ENCODE assay signal across 21 cellular contexts in the genomic region with DNA sequence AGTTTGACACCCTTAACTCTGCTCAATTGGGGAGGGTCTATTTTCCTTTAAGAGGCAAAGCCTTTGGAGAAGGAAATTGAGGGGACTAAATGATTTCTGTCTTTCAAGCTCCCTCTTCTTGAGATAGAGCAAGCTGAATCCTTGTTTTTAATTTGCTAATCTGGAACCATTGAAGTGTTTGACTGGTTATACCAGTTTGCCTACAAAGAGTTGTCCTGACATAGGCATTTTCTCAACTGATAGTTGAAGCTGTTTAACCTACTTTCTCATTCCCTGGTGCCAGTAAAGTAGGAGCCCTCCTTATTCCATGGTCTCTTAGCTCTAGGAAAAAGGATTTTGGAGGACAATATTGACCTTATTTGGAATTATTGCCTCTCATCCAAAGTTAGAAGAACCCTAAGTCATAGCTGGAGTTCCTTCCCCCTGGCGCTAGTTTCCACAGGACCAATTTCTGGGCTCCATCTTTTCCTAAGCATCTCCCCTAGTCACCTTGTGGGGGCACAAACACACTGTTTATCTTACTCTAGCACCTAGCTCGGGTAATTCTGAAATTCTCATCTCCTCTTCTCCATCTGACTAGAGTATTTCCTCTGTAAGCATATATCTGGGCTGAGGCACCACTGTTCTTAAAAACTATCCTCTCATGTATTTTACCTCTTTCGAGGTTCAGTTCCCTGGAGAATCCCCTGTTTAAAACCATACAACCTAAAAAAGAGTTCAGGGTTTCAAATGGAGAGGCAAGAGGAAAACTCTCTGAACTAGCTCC. TPM values are rescaled to one million over a fixed set of nuclear protein-coding genes. Genes with fewer than 3 reads are reported as not detected.
A peak's percentile ranks its signal among the peaks of the same experiment; 100 is the strongest.
DNase-seq lines count a peak whose midpoint lies in the region; ATAC-seq and TF ChIP-seq lines count a peak whose summit lies in the region.
"Had no signal": no experiment of that assay in that cellular context is flagged by ENCODE, and none has a peak within 500 bp of the region (broad histone marks: within the 10 kb centered on the region; RNA-seq: fewer than 3 reads in every experiment).

No MANE protein-coding gene starts in this region.

- no peak overlapping the region for H3K9ac ChIP-seq in HUES48 (ENCODE audit: low read depth, low read length)
- H3K9ac ChIP-seq: KMS-11 had no signal

- no peak for DNase-seq in activated CD4-positive, alpha-beta memory T cell treated with anti-CD3 and anti-CD28 coated beads for 36 hours
- no peak for DNase-seq in activated CD4-positive, alpha-beta memory T cell treated with anti-CD3 and anti-CD28 coated beads, Interleukin-2, amount 10 ng/mL, durations not matched to agents 7 days and 5 days
- DNase-seq in epithelial cell of esophagus (ENCODE audit: low read depth) (peak; percentile 71), ecto neural progenitor cell (ENCODE audit: low spot score) (no peak)
- DNase-seq in stimulated activated effector memory CD8-positive, alpha-beta T cell treated with anti-CD3 and anti-CD28 coated beads, Interleukin-12 subunit alpha, Interleukin-12 subunit beta, amount 100 ng/mL, for 72 hours (ENCODE audit: low spot score in 2 of 2) = no peak
- no peak for DNase-seq in central memory CD4-positive, alpha-beta T cell
- no peak for DNase-seq in effector CD4-positive, alpha-beta T cell
- DNase-seq: ACHN; activated CD8-positive, alpha-beta memory T cell treated with anti-CD3 and anti-CD28 coated beads, Interleukin-2, amount 50 U/mL, for 48 hours; amniotic stem cell; cortex of kidney; hypothalamus; left colon; NCI-H1436; NCI-H446; right cardiac atrium; stimulated activated CD4-positive, alpha-beta T cell treated with anti-CD3 and anti-CD28 coated beads, Interleukin-2, amount 100 ng/mL, for 48 hours; WERI-Rb-1 had no signal

- CTCF ChIA-PET in activated CD4-positive, alpha-beta memory T cell treated with anti-CD3 and anti-CD28 coated beads for 36 hours (lab: Charles Lee) = interaction anchor here (1.1 to 2.0 kb wide), 3 partner anchors 125 to 217 kb away, joined by 4 to 6 read pairs (median 5); no protein-coding TSS in a partner anchor
- CTCF ChIA-PET in activated CD4-positive, alpha-beta memory T cell treated with anti-CD3 and anti-CD28 coated beads, Interleukin-2, amount 10 ng/mL, durations not matched to agents 7 days and 5 days (lab: Charles Lee) = interaction anchor here (2.1 kb wide), 1 partner anchor 125 kb away, joined by 13 read pairs; no protein-coding TSS in a partner anchor

- intact Hi-C loops in activated CD4-positive, alpha-beta memory T cell treated with anti-CD3 and anti-CD28 coated beads for 36 hours (cut with micrococcal nuclease) = no loop called here

- peaks cover 9% of the 10 kb centered on the region for H3K4me1 ChIP-seq in HUES48 (ENCODE audit: control insufficient read depth, insufficient read depth, low read length)

- POLR2A ChIA-PET in activated CD4-positive, alpha-beta memory T cell treated with anti-CD3 and anti-CD28 coated beads for 36 hours (lab: Charles Lee) = interaction anchor here (1.4 kb wide), 1 partner anchor 9 kb away, joined by 3 read pairs; no protein-coding TSS in a partner anchor
- POLR2A ChIA-PET in activated CD4-positive, alpha-beta memory T cell treated with anti-CD3 and anti-CD28 coated beads, Interleukin-2, amount 10 ng/mL, durations not matched to agents 7 days and 5 days (lab: Charles Lee) = no interaction called here

- no peak for TF ChIP-seq CTCF in epithelial cell of esophagus (IDR thresholded peaks at IDR 0.05; ENCODE audit: insufficient read depth, low read depth, low read length, missing control alignments)

- peaks cover 68% of the 10 kb centered on the region for H3K36me3 ChIP-seq in HUES48 (ENCODE audit: control insufficient read depth, insufficient read depth, low read length)

- no peaks in the 10 kb centered on the region for H3K27me3 Mint-ChIP-seq in activated CD4-positive, alpha-beta memory T cell treated with anti-CD3 and anti-CD28 coated beads for 36 hours
- no peaks in the 10 kb centered on the region for H3K27me3 Mint-ChIP-seq in activated CD4-positive, alpha-beta memory T cell treated with anti-CD3 and anti-CD28 coated beads, Interleukin-2, amount 10 ng/mL, durations not matched to agents 7 days and 5 days

- H3K4me3 ChIP-seq in HUES48 (ENCODE audit: low read depth, low read length) (no peak overlapping the region), epithelial cell of esophagus (ENCODE audit: low read length) (peak overlapping the region; percentile 19)
- H3K4me3 ChIP-seq: SK-N-MC had no signal

- ATAC-seq in stimulated activated effector memory CD8-positive, alpha-beta T cell treated with anti-CD3 and anti-CD28 coated beads, Interleukin-12 subunit alpha, Interleukin-12 subunit beta, amount 100 ng/mL, for 72 hours = peak; percentile 55
- ATAC-seq: left colon, right cardiac atrium had no signal

- H3K27me3 ChIP-seq in HUES48 (ENCODE audit: control insufficient read depth, insufficient read depth, low read length) = no peaks in the 10 kb centered on the region

- no peaks in the 10 kb centered on the region for H3K9me3 ChIP-seq in HUES48 (ENCODE audit: control insufficient read depth, insufficient read depth, low read length)

- peak overlapping the region; percentile 55 for H3K27ac Mint-ChIP-seq in activated CD4-positive, alpha-beta memory T cell treated with anti-CD3 and anti-CD28 coated beads for 36 hours
- no peak overlapping the region for H3K27ac Mint-ChIP-seq in activated CD4-positive, alpha-beta memory T cell treated with anti-CD3 and anti-CD28 coated beads, Interleukin-2, amount 10 ng/mL, durations not matched to agents 7 days and 5 days
- peak overlapping the region; percentile 35 for H3K27ac Mint-ChIP-seq in stimulated activated effector memory CD8-positive, alpha-beta T cell treated with anti-CD3 and anti-CD28 coated beads, Interleukin-12 subunit alpha, Interleukin-12 subunit beta, amount 100 ng/mL, for 72 hours

- peaks cover 80% of the 10 kb centered on the region for H3K4me1 Mint-ChIP-seq in activated CD4-positive, alpha-beta memory T cell treated with anti-CD3 and anti-CD28 coated beads for 36 hours (ENCODE audit: low read depth)
- peaks cover 70% of the 10 kb centered on the region for H3K4me1 Mint-ChIP-seq in activated CD4-positive, alpha-beta memory T cell treated with anti-CD3 and anti-CD28 coated beads, Interleukin-2, amount 10 ng/mL, durations not matched to agents 7 days and 5 days
- peaks cover 57% of the 10 kb centered on the region for H3K4me1 Mint-ChIP-seq in stimulated activated effector memory CD8-positive, alpha-beta T cell treated with anti-CD3 and anti-CD28 coated beads, Interleukin-12 subunit alpha, Interleukin-12 subunit beta, amount 100 ng/mL, for 72 hours

- H3K4me3 Mint-ChIP-seq in activated CD4-positive, alpha-beta memory T cell treated with anti-CD3 and anti-CD28 coated beads for 36 hours = no peak overlapping the region
- no peak overlapping the region for H3K4me3 Mint-ChIP-seq in activated CD4-positive, alpha-beta memory T cell treated with anti-CD3 and anti-CD28 coated beads, Interleukin-2, amount 10 ng/mL, durations not matched to agents 7 days and 5 days
- no peak overlapping the region for H3K4me3 Mint-ChIP-seq in stimulated activated effector memory CD8-positive, alpha-beta T cell treated with anti-CD3 and anti-CD28 coated beads, Interleukin-12 subunit alpha, Interleukin-12 subunit beta, amount 100 ng/mL, for 72 hours

- no peaks in the 10 kb centered on the region for H3K9me3 Mint-ChIP-seq in activated CD4-positive, alpha-beta memory T cell treated with anti-CD3 and anti-CD28 coated beads for 36 hours
- H3K9me3 Mint-ChIP-seq in activated CD4-positive, alpha-beta memory T cell treated with anti-CD3 and anti-CD28 coated beads, Interleukin-2, amount 10 ng/mL, durations not matched to agents 7 days and 5 days = no peaks in the 10 kb centered on the region
- no peaks in the 10 kb centered on the region for H3K9me3 Mint-ChIP-seq in stimulated activated effector memory CD8-positive, alpha-beta T cell treated with anti-CD3 and anti-CD28 coated beads, Interleukin-12 subunit alpha, Interleukin-12 subunit beta, amount 100 ng/mL, for 72 hours

- H3K36me3 Mint-ChIP-seq in activated CD4-positive, alpha-beta memory T cell treated with anti-CD3 and anti-CD28 coated beads for 36 hours = peaks cover 44% of the 10 kb centered on the region
- peaks cover 65% of the 10 kb centered on the region for H3K36me3 Mint-ChIP-seq in activated CD4-positive, alpha-beta memory T cell treated with anti-CD3 and anti-CD28 coated beads, Interleukin-2, amount 10 ng/mL, durations not matched to agents 7 days and 5 days (ENCODE audit: low read depth)
- peaks cover 83% of the 10 kb centered on the region for H3K36me3 Mint-ChIP-seq in stimulated activated effector memory CD8-positive, alpha-beta T cell treated with anti-CD3 and anti-CD28 coated beads, Interleukin-12 subunit alpha, Interleukin-12 subunit beta, amount 100 ng/mL, for 72 hours

- peak overlapping the region; percentile 9 for H3K27ac ChIP-seq in HUES48 (ENCODE audit: low read depth, low read length)
- H3K27ac ChIP-seq: KMS-11, SK-N-MC, WERI-Rb-1 had no signal

RNA-seq across cellular contexts. Expression of a gene that starts 7.4 kb away (rescaled TPM):
- total RNA-seq in activated CD4-positive, alpha-beta memory T cell treated with anti-CD3 and anti-CD28 coated beads for 36 hours = 10 to 100 TPM; 56.8 to 65.5 TPM
- 10 to 100 TPM; 77.6 to 86.6 TPM for total RNA-seq in activated CD4-positive, alpha-beta memory T cell treated with anti-CD3 and anti-CD28 coated beads, Interleukin-2, amount 10 ng/mL, durations not matched to agents 7 days and 5 days

RNA-seq across cellular contexts. Expression of a gene that starts 17.8 kb away (rescaled TPM):
- 10 to 100 TPM; 13.9 to 15.2 TPM for total RNA-seq in activated CD4-positive, alpha-beta memory T cell treated with anti-CD3 and anti-CD28 coated beads for 36 hours
- total RNA-seq in activated CD4-positive, alpha-beta memory T cell treated with anti-CD3 and anti-CD28 coated beads, Interleukin-2, amount 10 ng/mL, durations not matched to agents 7 days and 5 days = 10 to 100 TPM; 14.8 to 17.5 TPM

RNA-seq across cellular contexts. Expression of a gene that starts 25.6 kb away (rescaled TPM):
- under 1 TPM; 0.43 to 0.73 TPM for total RNA-seq in activated CD4-positive, alpha-beta memory T cell treated with anti-CD3 and anti-CD28 coated beads for 36 hours
- total RNA-seq in activated CD4-positive, alpha-beta memory T cell treated with anti-CD3 and anti-CD28 coated beads, Interleukin-2, amount 10 ng/mL, durations not matched to agents 7 days and 5 days = 1 to 10 TPM; 1.5 to 2.2 TPM

RNA-seq across cellular contexts. Expression of a gene that starts 36.7 kb away (rescaled TPM):
- 10 to 100 TPM; 12.9 to 14.1 TPM for total RNA-seq in activated CD4-positive, alpha-beta memory T cell treated with anti-CD3 and anti-CD28 coated beads for 36 hours
- total RNA-seq in activated CD4-positive, alpha-beta memory T cell treated with anti-CD3 and anti-CD28 coated beads, Interleukin-2, amount 10 ng/mL, durations not matched to agents 7 days and 5 days = 10 to 100 TPM; 13.9 to 14.1 TPM

RNA-seq across cellular contexts. Expression of a gene that starts 37.0 kb away (rescaled TPM):
- 10 to 100 TPM; 54.9 to 57.2 TPM for total RNA-seq in activated CD4-positive, alpha-beta memory T cell treated with anti-CD3 and anti-CD28 coated beads for 36 hours
- 10 to 100 TPM; 47.0 to 53.6 TPM for total RNA-seq in activated CD4-positive, alpha-beta memory T cell treated with anti-CD3 and anti-CD28 coated beads, Interleukin-2, amount 10 ng/mL, durations not matched to agents 7 days and 5 days
